18 cellular contexts compared by ENCODE assay signal in genomic region chr19:35099155-35099896, GRCh38. TPM values are rescaled to one million over a fixed set of nuclear protein-coding genes. Genes with fewer than 3 reads are reported as not detected.
DNase-seq lines count a peak whose midpoint lies in the region; ATAC-seq and TF ChIP-seq lines count a peak whose summit lies in the region.
"Had no signal": no experiment of that assay in that cellular context is flagged by ENCODE, and none has a peak within 500 bp of the region (broad histone marks: within the 10 kb centered on the region; RNA-seq: fewer than 3 reads in every experiment).

No MANE protein-coding gene starts in this region.

- intact Hi-C loops in Right ventricle myocardium inferior (cut with DNase I) (no loop called here), left cardiac atrium (cut with DNase I) (no loop called here), sciatic nerve (cut with DNase I) (no loop called here), A673 (cut with micrococcal nuclease; ENCODE audit: unreplicated experiment) (no loop called here)

- H3K9me3 ChIP-seq in A673 (ENCODE audit: low read depth, low read length, poor library complexity, severe bottlenecking) = no peaks in the 10 kb centered on the region
- H3K9me3 ChIP-seq: Peyer's patch had no signal

- ATAC-seq in Right ventricle myocardium inferior (peak; percentile 10), left cardiac atrium (no peak), esophagus mucosa (peak; percentile 5), sciatic nerve (peak; percentile 16), GM19455 (IDR thresholded peaks at IDR 0.05; ENCODE audit: unreplicated experiment) (no peak), GM21786 (IDR thresholded peaks at IDR 0.05; ENCODE audit: unreplicated experiment) (no peak)

- no peak overlapping the region for H3K4me3 ChIP-seq in A673 (ENCODE audit: low read depth, low read length, poor library complexity, severe bottlenecking)
- H3K4me3 ChIP-seq: Peyer's patch had no signal

- no peak for DNase-seq in Right ventricle myocardium inferior (ENCODE audit: missing footprints)
- DNase-seq in left cardiac atrium = no peak
- no peak for DNase-seq in sciatic nerve (ENCODE audit: low spot score)
- DNase-seq in A673 (ENCODE audit: low spot score) = no peak
- no peak for DNase-seq in activated CD8-positive, alpha-beta memory T cell treated with anti-CD3 and anti-CD28 coated beads for 24 hours
- DNase-seq: 8988T, GF-D8, Kasumi-1, NCI-H1105, NCI-H2107, NCI-H2227 treated with DMSO at 0.1 percent for 48 hours, Peyer's patch, SIG-M5 had no signal

- H3K27me3 ChIP-seq in A673 (replicated peaks; ENCODE audit: insufficient read depth, low read depth, low read length, poor library complexity) = no peaks in the 10 kb centered on the region
- H3K27me3 ChIP-seq: Peyer's patch had no signal

- no peak for TF ChIP-seq CTCF in A673 (conservative IDR thresholded peaks at IDR 0.05; ENCODE audit: low read depth, low read length)

- H3K27ac ChIP-seq in A673 (ENCODE audit: low read depth, low read length, poor library complexity, severe bottlenecking) = no peak overlapping the region
- H3K27ac ChIP-seq: C4-2B, Peyer's patch had no signal

- POLR2A ChIA-PET in A673 (lab: Charles Lee; ENCODE audit: low non-redundant PET) = no interaction called here

- no peaks in the 10 kb centered on the region for H3K4me1 ChIP-seq in A673 (ENCODE audit: insufficient read depth, low read length, poor library complexity, severe bottlenecking)
- H3K4me1 ChIP-seq: Peyer's patch had no signal

- no TSS peak for BruUV-seq in A673 (replicated peaks; lab: Mats Ljungman, UMichigan)

- H3K36me3 ChIP-seq in A673 (ENCODE audit: insufficient read depth, low read length, poor library complexity, severe bottlenecking) = no peaks in the 10 kb centered on the region
- H3K36me3 ChIP-seq: Peyer's patch had no signal

- CTCF ChIA-PET in A673 (lab: Charles Lee) = no interaction called here

RNA-seq across cellular contexts. Expression of gene FXYD3, which starts 16.3 kb away (rescaled TPM):
- total RNA-seq in Right ventricle myocardium inferior (2.3 TPM), left cardiac atrium (1 to 10 TPM; 1.5 to 3.6 TPM), esophagus mucosa (736 TPM), sciatic nerve (24.1 TPM), A673 (2021) (not detected in 2 replicates)
- total RNA-seq: Daoy had no signal

RNA-seq across cellular contexts. Expression of gene LGI4, which starts 35.5 kb away (rescaled TPM):
- total RNA-seq in Right ventricle myocardium inferior (10.0 TPM), left cardiac atrium (10 to 100 TPM; 11.6 to 17.9 TPM), esophagus mucosa (1.4 TPM), sciatic nerve (244 TPM), A673 (2021) (not detected in 2 replicates)
- total RNA-seq: Daoy had no signal

RNA-seq across cellular contexts. Expression of gene FXYD1, which starts 39.3 kb away (rescaled TPM):
- total RNA-seq in Right ventricle myocardium inferior (556 TPM), left cardiac atrium (100 to 1,000 TPM; 297 to 393 TPM), esophagus mucosa (2.1 TPM), sciatic nerve (460 TPM), A673 (2021) (0.98 TPM in 1 of 2 replicates, not detected in the other)
- total RNA-seq: Daoy had no signal

RNA-seq across cellular contexts. Expression of gene FXYD7, which starts 43.7 kb away (rescaled TPM):
- total RNA-seq in Right ventricle myocardium inferior (not detected), left cardiac atrium (not detected), esophagus mucosa (not detected), sciatic nerve (5.5 TPM), A673 (2021) (0.56 and 0.85 TPM in 2 replicates)
- total RNA-seq: Peyer's patch had no signal

RNA-seq across cellular contexts. Expression of gene FXYD5, which starts 55.2 kb away (rescaled TPM):
- total RNA-seq in Right ventricle myocardium inferior (23.5 TPM), left cardiac atrium (10 to 100 TPM; 35.5 to 46.7 TPM), esophagus mucosa (114 TPM), sciatic nerve (92.9 TPM), A673 (2021) (12.7 and 13.6 TPM in 2 replicates)

Comparison
In these comparisons a context has a peak if more than half of its experiments do, and no peak if none do; other contexts are left out.
1. ATAC-seq: peak in Right ventricle myocardium inferior (single experiment), esophagus mucosa (single experiment) and sciatic nerve (single experiment); none in left cardiac atrium (0 of 2), GM19455 (single experiment) and GM21786 (single experiment).
2. RNA of gene FXYD3, which starts 16.3 kb away (total RNA-seq): 736 TPM in esophagus mucosa (single experiment); 24.1 TPM in sciatic nerve (single experiment), 1.5 to 3.6 TPM in left cardiac atrium, 2.3 TPM in Right ventricle myocardium inferior (single experiment) and not detected in A673; every median in the first group is over 10 times any median in the second.
3. RNA of gene LGI4, which starts 35.5 kb away (total RNA-seq): 244 TPM in sciatic nerve (single experiment); 11.6 to 17.9 TPM in left cardiac atrium, 10.0 TPM in Right ventricle myocardium inferior (single experiment), 1.4 TPM in esophagus mucosa (single experiment) and not detected in A673; every median in the first group is over 10 times any median in the second.
4. RNA of gene FXYD1, which starts 39.3 kb away (total RNA-seq): 556 TPM in Right ventricle myocardium inferior (single experiment), 460 TPM in sciatic nerve (single experiment) and 297 to 393 TPM in left cardiac atrium; 2.1 TPM in esophagus mucosa (single experiment) and 0.98 TPM in A673; every median in the first group is over 10 times any median in the second.